Comparison of ENCODE assay signal across 1 cellular context in the genomic region with DNA sequence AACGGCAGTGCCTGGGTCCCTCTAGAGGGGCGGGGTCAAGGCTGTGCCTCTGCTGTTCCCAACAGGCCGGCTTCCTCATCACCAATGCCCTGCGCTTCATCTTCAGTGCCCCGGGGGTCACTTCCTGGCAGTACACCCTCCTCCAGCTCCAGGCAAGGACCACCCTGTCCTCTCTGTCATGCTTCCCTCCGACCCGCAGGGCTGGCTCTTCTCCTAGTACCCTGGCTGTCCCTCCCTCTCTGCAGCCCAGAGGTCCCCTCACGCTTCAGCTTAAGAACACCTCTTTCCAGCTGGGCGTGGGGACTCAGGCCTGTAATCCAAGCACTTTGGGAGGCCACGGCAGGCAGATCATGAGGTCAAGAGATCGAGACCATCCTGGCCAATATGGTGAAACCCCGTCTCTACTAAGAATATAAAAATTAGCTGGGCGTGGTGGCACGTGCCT.
TF ChIP-seq lines count a peak whose summit lies in the region.

No MANE protein-coding gene starts in this region.

TF ChIP-seq in HepG2, 621 proteins besides CTCF, POLR2A, EP300 and RAD21:
- TF ChIP-seq MTA3 (CRISPR knock-in tag; IDR thresholded peaks at IDR 0.05) (no peak), ZNF558 (CRISPR knock-in tag; IDR thresholded peaks at IDR 0.05; ENCODE audit: borderline replicate concordance) (no peak), FOXC1 (CRISPR knock-in tag; IDR thresholded peaks at IDR 0.05; ENCODE audit: borderline replicate concordance) (no peak)
- TF ChIP-seq, protein P1, sequence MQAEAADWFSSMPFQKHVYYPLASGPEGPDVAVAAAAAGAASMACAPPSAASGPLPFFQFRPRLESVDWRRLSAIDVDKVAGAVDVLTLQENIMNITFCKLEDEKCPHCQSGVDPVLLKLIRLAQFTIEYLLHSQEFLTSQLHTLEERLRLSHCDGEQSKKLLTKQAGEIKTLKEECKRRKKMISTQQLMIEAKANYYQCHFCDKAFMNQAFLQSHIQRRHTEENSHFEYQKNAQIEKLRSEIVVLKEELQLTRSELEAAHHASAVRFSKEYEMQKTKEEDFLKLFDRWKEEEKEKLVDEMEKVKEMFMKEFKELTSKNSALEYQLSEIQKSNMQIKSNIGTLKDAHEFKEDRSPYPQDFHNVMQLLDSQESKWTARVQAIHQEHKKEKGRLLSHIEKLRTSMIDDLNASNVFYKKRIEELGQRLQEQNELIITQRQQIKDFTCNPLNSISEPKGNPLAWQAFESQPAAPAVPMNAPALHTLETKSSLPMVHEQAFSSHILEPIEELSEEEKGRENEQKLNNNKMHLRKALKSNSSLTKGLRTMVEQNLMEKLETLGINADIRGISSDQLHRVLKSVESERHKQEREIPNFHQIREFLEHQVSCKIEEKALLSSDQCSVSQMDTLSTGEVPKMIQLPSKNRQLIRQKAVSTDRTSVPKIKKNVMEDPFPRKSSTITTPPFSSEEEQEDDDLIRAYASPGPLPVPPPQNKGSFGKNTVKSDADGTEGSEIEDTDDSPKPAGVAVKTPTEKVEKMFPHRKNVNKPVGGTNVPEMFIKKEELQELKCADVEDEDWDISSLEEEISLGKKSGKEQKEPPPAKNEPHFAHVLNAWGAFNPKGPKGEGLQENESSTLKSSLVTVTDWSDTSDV (CRISPR knock-in tag; IDR thresholded peaks at IDR 0.05): peak; percentile 36; the same call in 1 of the 2 replicates
- TF ChIP-seq, protein P2, sequence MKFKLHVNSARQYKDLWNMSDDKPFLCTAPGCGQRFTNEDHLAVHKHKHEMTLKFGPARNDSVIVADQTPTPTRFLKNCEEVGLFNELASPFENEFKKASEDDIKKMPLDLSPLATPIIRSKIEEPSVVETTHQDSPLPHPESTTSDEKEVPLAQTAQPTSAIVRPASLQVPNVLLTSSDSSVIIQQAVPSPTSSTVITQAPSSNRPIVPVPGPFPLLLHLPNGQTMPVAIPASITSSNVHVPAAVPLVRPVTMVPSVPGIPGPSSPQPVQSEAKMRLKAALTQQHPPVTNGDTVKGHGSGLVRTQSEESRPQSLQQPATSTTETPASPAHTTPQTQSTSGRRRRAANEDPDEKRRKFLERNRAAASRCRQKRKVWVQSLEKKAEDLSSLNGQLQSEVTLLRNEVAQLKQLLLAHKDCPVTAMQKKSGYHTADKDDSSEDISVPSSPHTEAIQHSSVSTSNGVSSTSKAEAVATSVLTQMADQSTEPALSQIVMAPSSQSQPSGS (CRISPR knock-in tag; IDR thresholded peaks at IDR 0.05): no peak
